Comparison of ENCODE assay signal across 16 cellular contexts in the genomic region with DNA sequence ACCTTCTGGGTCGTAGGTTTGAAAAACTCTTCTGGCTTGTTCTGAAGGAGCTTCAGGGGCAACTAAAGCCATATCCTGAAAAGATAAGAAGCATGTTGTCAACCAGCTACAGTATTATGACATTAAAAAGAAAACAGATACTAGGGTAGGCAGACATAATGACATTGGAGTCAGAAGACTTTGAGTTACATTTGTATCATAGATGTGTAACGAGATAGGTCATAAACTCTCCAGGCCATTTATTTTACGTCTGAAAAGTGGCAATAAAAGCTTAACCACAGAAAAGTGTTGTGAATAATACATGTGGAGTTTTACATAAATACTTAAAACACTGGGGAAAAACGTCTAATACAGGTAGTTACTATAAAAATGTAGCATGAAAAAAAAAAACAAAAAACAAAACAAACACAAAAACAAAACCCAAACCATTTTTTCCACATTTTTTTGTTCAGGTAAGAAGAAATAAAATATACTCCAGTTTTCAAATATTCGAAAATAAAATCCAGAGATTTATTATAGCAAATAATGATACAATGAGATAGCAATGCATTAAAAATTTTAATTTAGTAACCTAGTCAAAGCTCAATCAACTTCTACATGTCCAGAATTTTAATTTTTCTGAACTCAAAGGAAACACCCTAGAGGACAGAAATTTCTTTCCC.
"Had no signal": no experiment of that assay in that cellular context is flagged by ENCODE, and none has a peak within 500 bp of the region (broad histone marks: within the 10 kb centered on the region; RNA-seq: fewer than 3 reads in every experiment).

No MANE protein-coding gene starts in this region.

- H3K9me3 ChIP-seq: thyroid gland, vagina had no signal

- DNase-seq: activated CD4-positive, alpha-beta T cell treated with anti-CD3 and anti-CD28 coated beads, Interleukin-2, amount 10 ng/mL, durations not matched to agents 24 days and 14 days; activated CD4-positive, CD25-positive, alpha-beta regulatory T cell; activated CD8-positive, alpha-beta memory T cell treated with anti-CD3 and anti-CD28 coated beads, Interleukin-2, amount 50 U/mL, for 4 hours; activated CD8-positive, alpha-beta T cell treated with anti-CD3 and anti-CD28 coated beads, Interleukin-2, amount 10 ng/mL, durations not matched to agents 7 days and 5 days; activated naive CD4-positive, alpha-beta T cell; activated T-cell treated with anti-CD3 and anti-CD28 coated beads, Interleukin-2, amount 50 U/mL, for 72 hours; aorta; islet precursor cell; left ventricle myocardium inferior; natural killer cell; posterior cingulate gyrus; retina; stimulated activated CD4-positive, alpha-beta T cell treated with anti-CD3 and anti-CD28 coated beads, Interleukin-2, amount 100 ng/mL, for 48 hours; stimulated activated naive B cell treated with anti-CD40 and anti-IgM and Interleukin-4, amounts not matched to agents 10 μg/mL and 1 μg/mL and 100 μg/mL, for 72 hours; thyroid gland had no signal

- H3K27ac Mint-ChIP-seq: activated CD4-positive, alpha-beta T cell treated with anti-CD3 and anti-CD28 coated beads, Interleukin-2, amount 10 ng/mL, durations not matched to agents 24 days and 14 days; activated CD8-positive, alpha-beta T cell treated with anti-CD3 and anti-CD28 coated beads, Interleukin-2, amount 10 ng/mL, durations not matched to agents 7 days and 5 days; natural killer cell; stimulated activated naive B cell treated with anti-CD40 and anti-IgM and Interleukin-4, amounts not matched to agents 10 μg/mL and 1 μg/mL and 100 μg/mL, for 72 hours had no signal

- H3K27me3 ChIP-seq: thyroid gland, vagina had no signal

- H3K4me1 ChIP-seq: vagina had no signal

- H3K27me3 Mint-ChIP-seq: activated CD4-positive, alpha-beta T cell treated with anti-CD3 and anti-CD28 coated beads, Interleukin-2, amount 10 ng/mL, durations not matched to agents 24 days and 14 days; stimulated activated naive B cell treated with anti-CD40 and anti-IgM and Interleukin-4, amounts not matched to agents 10 μg/mL and 1 μg/mL and 100 μg/mL, for 72 hours had no signal

- H3K4me3 ChIP-seq: left ventricle myocardium inferior, thyroid gland, vagina had no signal

- H3K27ac ChIP-seq: left ventricle myocardium inferior, thyroid gland, vagina had no signal

- H3K4me3 Mint-ChIP-seq: activated CD4-positive, alpha-beta T cell treated with anti-CD3 and anti-CD28 coated beads, Interleukin-2, amount 10 ng/mL, durations not matched to agents 24 days and 14 days; activated CD8-positive, alpha-beta T cell treated with anti-CD3 and anti-CD28 coated beads, Interleukin-2, amount 10 ng/mL, durations not matched to agents 7 days and 5 days; natural killer cell; stimulated activated naive B cell treated with anti-CD40 and anti-IgM and Interleukin-4, amounts not matched to agents 10 μg/mL and 1 μg/mL and 100 μg/mL, for 72 hours had no signal

- H3K36me3 ChIP-seq: thyroid gland had no signal

- ATAC-seq: activated CD8-positive, alpha-beta T cell treated with anti-CD3 and anti-CD28 coated beads, Interleukin-2, amount 10 ng/mL, durations not matched to agents 7 days and 5 days; natural killer cell; stimulated activated naive B cell treated with anti-CD40 and anti-IgM and Interleukin-4, amounts not matched to agents 10 μg/mL and 1 μg/mL and 100 μg/mL, for 72 hours had no signal

- H3K9me3 Mint-ChIP-seq: activated CD4-positive, alpha-beta T cell treated with anti-CD3 and anti-CD28 coated beads, Interleukin-2, amount 10 ng/mL, durations not matched to agents 24 days and 14 days; activated T-cell treated with anti-CD3 and anti-CD28 coated beads, Interleukin-2, amount 50 U/mL, for 72 hours; natural killer cell had no signal
